In genomic region chr21:36028127-36029069, GRCh38 we compare ENCODE assay signal across 1 cellular context.
TF ChIP-seq lines count a peak whose summit lies in the region.

No MANE protein-coding gene starts in this region.

TF ChIP-seq in HepG2, 621 proteins besides CTCF, POLR2A, EP300 and RAD21 (continued from another document and continues in another):
- no peak for TF ChIP-seq PLSCR1 (CRISPR knock-in tag; IDR thresholded peaks at IDR 0.05; ENCODE audit: borderline replicate concordance)
- TF ChIP-seq KDM2A (CRISPR knock-in tag; IDR thresholded peaks at IDR 0.05; ENCODE audit: borderline replicate concordance, low read depth), result peak; percentile 58; the same call in 1 of the 2 replicates
- no peak for TF ChIP-seq FOXK1 (CRISPR knock-in tag; IDR thresholded peaks at IDR 0.05; ENCODE audit: borderline replicate concordance, low read depth)
- no peak for TF ChIP-seq SOX13 (IDR thresholded peaks at IDR 0.05)
- no peak for TF ChIP-seq SOX13 (CRISPR knock-in tag; conservative IDR thresholded peaks at IDR 0.05 in 1 of 2, IDR thresholded peaks at IDR 0.05 in 1 of 2)
- TF ChIP-seq ZNF572 (CRISPR knock-in tag; IDR thresholded peaks at IDR 0.05), result no peak
- no peak for TF ChIP-seq DZIP1 (CRISPR knock-in tag; IDR thresholded peaks at IDR 0.05)
- peak; percentile 96 for TF ChIP-seq ZSCAN21 (CRISPR knock-in tag; IDR thresholded peaks at IDR 0.05; ENCODE audit: borderline replicate concordance)
- no peak for TF ChIP-seq ZNF333 (CRISPR knock-in tag; IDR thresholded peaks at IDR 0.05; ENCODE audit: borderline replicate concordance)
- TF ChIP-seq, protein P1, sequence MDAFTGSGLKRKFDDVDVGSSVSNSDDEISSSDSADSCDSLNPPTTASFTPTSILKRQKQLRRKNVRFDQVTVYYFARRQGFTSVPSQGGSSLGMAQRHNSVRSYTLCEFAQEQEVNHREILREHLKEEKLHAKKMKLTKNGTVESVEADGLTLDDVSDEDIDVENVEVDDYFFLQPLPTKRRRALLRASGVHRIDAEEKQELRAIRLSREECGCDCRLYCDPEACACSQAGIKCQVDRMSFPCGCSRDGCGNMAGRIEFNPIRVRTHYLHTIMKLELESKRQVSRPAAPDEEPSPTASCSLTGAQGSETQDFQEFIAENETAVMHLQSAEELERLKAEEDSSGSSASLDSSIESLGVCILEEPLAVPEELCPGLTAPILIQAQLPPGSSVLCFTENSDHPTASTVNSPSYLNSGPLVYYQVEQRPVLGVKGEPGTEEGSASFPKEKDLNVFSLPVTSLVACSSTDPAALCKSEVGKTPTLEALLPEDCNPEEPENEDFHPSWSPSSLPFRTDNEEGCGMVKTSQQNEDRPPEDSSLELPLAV (CRISPR knock-in tag; conservative IDR thresholded peaks at IDR 0.05; ENCODE audit: low read depth), result no peak
- peak; percentile 27; the same call in 1 of the 2 replicates for TF ChIP-seq BCL6 (CRISPR knock-in tag; IDR thresholded peaks at IDR 0.05)
- peak; percentile 98 for TF ChIP-seq STAG1 (CRISPR knock-in tag; IDR thresholded peaks at IDR 0.05)
- no peak for TF ChIP-seq ZNF740 (CRISPR knock-in tag; IDR thresholded peaks at IDR 0.05)
- TF ChIP-seq IRF2 (CRISPR knock-in tag; IDR thresholded peaks at IDR 0.05), result 0 out of 2 replicates have a peak, but pooled peaks have one; percentile 48
- TF ChIP-seq TEAD2 (CRISPR knock-in tag; IDR thresholded peaks at IDR 0.05), result no peak
- no peak for TF ChIP-seq ZFP36L1 (CRISPR knock-in tag; IDR thresholded peaks at IDR 0.05)
- no peak for TF ChIP-seq ZNF138 (CRISPR knock-in tag; IDR thresholded peaks at IDR 0.05; ENCODE audit: low read depth)
- TF ChIP-seq ZFAT (CRISPR knock-in tag; conservative IDR thresholded peaks at IDR 0.05), result no peak
- no peak for TF ChIP-seq ZSCAN5A (CRISPR knock-in tag; IDR thresholded peaks at IDR 0.05; ENCODE audit: borderline replicate concordance)
- TF ChIP-seq ZKSCAN5 (CRISPR knock-in tag; IDR thresholded peaks at IDR 0.05), result no peak
- TF ChIP-seq KIAA2018 (CRISPR knock-in tag; IDR thresholded peaks at IDR 0.05; ENCODE audit: borderline replicate concordance), result no peak
- no peak for TF ChIP-seq ZNF614 (CRISPR knock-in tag; IDR thresholded peaks at IDR 0.05; ENCODE audit: borderline replicate concordance)
- TF ChIP-seq SMYD3 (CRISPR knock-in tag; IDR thresholded peaks at IDR 0.05), result no peak
- TF ChIP-seq MEIS1 (CRISPR knock-in tag; IDR thresholded peaks at IDR 0.05; ENCODE audit: borderline replicate concordance), result no peak
- no peak for TF ChIP-seq NFATC3 (CRISPR knock-in tag; IDR thresholded peaks at IDR 0.05)
- peak; percentile 45; the same call in 1 of the 2 replicates for TF ChIP-seq HNF1B (CRISPR knock-in tag; IDR thresholded peaks at IDR 0.05)
- TF ChIP-seq ZC3H13 (CRISPR knock-in tag; IDR thresholded peaks at IDR 0.05), result no peak
- peak; percentile 23; the same call in 1 of the 2 replicates for TF ChIP-seq BHLHE40 (IDR thresholded peaks at IDR 0.05; ENCODE audit: low read length)
- TF ChIP-seq THYN1 (CRISPR knock-in tag; IDR thresholded peaks at IDR 0.05; ENCODE audit: borderline replicate concordance, low read depth), result no peak
- no peak for TF ChIP-seq ZNF589 (CRISPR knock-in tag; conservative IDR thresholded peaks at IDR 0.05)
- TF ChIP-seq SMC3 (IDR thresholded peaks at IDR 0.05; ENCODE audit: low read length), result peak; percentile 95
- 0 out of 2 replicates have a peak, but pooled peaks have one; percentile 17 for TF ChIP-seq ZNF563 (CRISPR knock-in tag; IDR thresholded peaks at IDR 0.05)
- peak; percentile 31; the same call in 1 of the 2 replicates for TF ChIP-seq CEBPG (CRISPR knock-in tag; IDR thresholded peaks at IDR 0.05)
- no peak for TF ChIP-seq ATAD3A (CRISPR knock-in tag; IDR thresholded peaks at IDR 0.05)
- TF ChIP-seq ZNF619 (CRISPR knock-in tag; IDR thresholded peaks at IDR 0.05), result no peak
- no peak for TF ChIP-seq NKX3-1 (CRISPR knock-in tag; IDR thresholded peaks at IDR 0.05)
- no peak for TF ChIP-seq ZBTB26 (CRISPR knock-in tag; IDR thresholded peaks at IDR 0.05; ENCODE audit: borderline replicate concordance)
